2 cellular contexts compared by ENCODE assay signal in the genomic region with DNA sequence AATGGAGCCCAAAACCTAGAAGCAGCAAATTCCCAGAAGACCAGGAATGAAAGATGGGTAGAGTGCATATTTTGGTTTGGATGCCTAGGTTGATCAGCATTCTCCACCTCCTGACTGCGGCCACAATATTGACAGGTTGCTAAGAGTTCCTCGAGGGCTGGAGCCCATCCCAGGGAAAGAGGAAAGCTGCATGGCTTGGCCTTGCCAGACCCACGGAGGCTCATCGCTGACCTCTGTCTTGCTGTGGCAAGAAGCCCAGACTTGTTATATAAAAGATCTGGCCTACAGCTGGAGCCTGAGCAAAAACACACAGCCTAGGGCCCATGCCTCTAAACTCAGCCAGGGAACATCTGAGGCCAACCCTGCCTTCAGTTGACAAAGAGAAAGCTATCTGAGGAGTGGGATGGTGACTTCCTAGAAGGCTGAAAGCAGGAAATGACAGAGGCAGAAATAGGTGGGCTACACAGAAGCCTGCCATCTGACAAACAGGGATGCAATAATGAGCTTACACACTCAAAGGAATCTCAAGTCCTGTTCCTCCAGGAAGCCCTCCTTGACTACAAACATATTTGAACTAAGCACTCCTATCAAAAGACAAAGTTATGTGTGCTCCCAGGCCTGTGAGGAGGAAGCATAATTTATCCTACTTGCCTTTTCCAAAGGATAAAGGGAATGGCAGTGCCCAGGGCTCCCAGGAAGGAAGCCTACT.
TF ChIP-seq lines count a peak whose summit lies in the region.

No MANE protein-coding gene starts in this region.

TF ChIP-seq in liver, 16 proteins besides CTCF, POLR2A, EP300 and RAD21:
- peak; percentile 64 for TF ChIP-seq YY1 (IDR thresholded peaks at IDR 0.05)
- TF ChIP-seq, protein P1, sequence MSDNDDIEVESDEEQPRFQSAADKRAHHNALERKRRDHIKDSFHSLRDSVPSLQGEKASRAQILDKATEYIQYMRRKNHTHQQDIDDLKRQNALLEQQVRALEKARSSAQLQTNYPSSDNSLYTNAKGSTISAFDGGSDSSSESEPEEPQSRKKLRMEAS (IDR thresholded peaks at IDR 0.05), result no peak
- no peak for TF ChIP-seq JUND (IDR thresholded peaks at IDR 0.05)
- peak; percentile 51 to 59 for TF ChIP-seq HNF4A (conservative IDR thresholded peaks at IDR 0.05)
- no peak for TF ChIP-seq HNF4G (IDR thresholded peaks at IDR 0.05)
- TF ChIP-seq FOXA1 (IDR thresholded peaks at IDR 0.05), result no peak
- TF ChIP-seq, protein P2, sequence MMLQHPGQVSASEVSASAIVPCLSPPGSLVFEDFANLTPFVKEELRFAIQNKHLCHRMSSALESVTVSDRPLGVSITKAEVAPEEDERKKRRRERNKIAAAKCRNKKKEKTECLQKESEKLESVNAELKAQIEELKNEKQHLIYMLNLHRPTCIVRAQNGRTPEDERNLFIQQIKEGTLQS (IDR thresholded peaks at IDR 0.05), result no peak
- TF ChIP-seq, protein P3, sequence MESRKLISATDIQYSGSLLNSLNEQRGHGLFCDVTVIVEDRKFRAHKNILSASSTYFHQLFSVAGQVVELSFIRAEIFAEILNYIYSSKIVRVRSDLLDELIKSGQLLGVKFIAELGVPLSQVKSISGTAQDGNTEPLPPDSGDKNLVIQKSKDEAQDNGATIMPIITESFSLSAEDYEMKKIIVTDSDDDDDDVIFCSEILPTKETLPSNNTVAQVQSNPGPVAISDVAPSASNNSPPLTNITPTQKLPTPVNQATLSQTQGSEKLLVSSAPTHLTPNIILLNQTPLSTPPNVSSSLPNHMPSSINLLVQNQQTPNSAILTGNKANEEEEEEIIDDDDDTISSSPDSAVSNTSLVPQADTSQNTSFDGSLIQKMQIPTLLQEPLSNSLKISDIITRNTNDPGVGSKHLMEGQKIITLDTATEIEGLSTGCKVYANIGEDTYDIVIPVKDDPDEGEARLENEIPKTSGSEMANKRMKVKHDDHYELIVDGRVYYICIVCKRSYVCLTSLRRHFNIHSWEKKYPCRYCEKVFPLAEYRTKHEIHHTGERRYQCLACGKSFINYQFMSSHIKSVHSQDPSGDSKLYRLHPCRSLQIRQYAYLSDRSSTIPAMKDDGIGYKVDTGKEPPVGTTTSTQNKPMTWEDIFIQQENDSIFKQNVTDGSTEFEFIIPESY (IDR thresholded peaks at IDR 0.05), result no peak
- peak; percentile 81 to 84 for TF ChIP-seq RXRA (IDR thresholded peaks at IDR 0.05)
- TF ChIP-seq TAF1 (conservative IDR thresholded peaks at IDR 0.05), result no peak
- TF ChIP-seq, protein P4, sequence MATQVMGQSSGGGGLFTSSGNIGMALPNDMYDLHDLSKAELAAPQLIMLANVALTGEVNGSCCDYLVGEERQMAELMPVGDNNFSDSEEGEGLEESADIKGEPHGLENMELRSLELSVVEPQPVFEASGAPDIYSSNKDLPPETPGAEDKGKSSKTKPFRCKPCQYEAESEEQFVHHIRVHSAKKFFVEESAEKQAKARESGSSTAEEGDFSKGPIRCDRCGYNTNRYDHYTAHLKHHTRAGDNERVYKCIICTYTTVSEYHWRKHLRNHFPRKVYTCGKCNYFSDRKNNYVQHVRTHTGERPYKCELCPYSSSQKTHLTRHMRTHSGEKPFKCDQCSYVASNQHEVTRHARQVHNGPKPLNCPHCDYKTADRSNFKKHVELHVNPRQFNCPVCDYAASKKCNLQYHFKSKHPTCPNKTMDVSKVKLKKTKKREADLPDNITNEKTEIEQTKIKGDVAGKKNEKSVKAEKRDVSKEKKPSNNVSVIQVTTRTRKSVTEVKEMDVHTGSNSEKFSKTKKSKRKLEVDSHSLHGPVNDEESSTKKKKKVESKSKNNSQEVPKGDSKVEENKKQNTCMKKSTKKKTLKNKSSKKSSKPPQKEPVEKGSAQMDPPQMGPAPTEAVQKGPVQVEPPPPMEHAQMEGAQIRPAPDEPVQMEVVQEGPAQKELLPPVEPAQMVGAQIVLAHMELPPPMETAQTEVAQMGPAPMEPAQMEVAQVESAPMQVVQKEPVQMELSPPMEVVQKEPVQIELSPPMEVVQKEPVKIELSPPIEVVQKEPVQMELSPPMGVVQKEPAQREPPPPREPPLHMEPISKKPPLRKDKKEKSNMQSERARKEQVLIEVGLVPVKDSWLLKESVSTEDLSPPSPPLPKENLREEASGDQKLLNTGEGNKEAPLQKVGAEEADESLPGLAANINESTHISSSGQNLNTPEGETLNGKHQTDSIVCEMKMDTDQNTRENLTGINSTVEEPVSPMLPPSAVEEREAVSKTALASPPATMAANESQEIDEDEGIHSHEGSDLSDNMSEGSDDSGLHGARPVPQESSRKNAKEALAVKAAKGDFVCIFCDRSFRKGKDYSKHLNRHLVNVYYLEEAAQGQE (IDR thresholded peaks at IDR 0.05), result no peak
- peak; percentile 97 for TF ChIP-seq NR2F2 (IDR thresholded peaks at IDR 0.05)
- peak; percentile 69 for TF ChIP-seq SP1 (IDR thresholded peaks at IDR 0.05)

TF ChIP-seq in HepG2, 621 proteins besides CTCF, POLR2A, EP300 and RAD21:
- TF ChIP-seq, protein P5, sequence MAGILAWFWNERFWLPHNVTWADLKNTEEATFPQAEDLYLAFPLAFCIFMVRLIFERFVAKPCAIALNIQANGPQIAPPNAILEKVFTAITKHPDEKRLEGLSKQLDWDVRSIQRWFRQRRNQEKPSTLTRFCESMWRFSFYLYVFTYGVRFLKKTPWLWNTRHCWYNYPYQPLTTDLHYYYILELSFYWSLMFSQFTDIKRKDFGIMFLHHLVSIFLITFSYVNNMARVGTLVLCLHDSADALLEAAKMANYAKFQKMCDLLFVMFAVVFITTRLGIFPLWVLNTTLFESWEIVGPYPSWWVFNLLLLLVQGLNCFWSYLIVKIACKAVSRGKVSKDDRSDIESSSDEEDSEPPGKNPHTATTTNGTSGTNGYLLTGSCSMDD (CRISPR knock-in tag; IDR thresholded peaks at IDR 0.05), result no peak
- no peak for TF ChIP-seq NR2C2 (CRISPR knock-in tag; IDR thresholded peaks at IDR 0.05; ENCODE audit: borderline replicate concordance)
- TF ChIP-seq ZNF317 (CRISPR knock-in tag; IDR thresholded peaks at IDR 0.05), result no peak
- TF ChIP-seq SNRNP70 (IDR thresholded peaks at IDR 0.05; ENCODE audit: low read depth, low read length), result no peak
- TF ChIP-seq ZNF382 (CRISPR knock-in tag; IDR thresholded peaks at IDR 0.05; ENCODE audit: borderline replicate concordance), result no peak
- TF ChIP-seq ZNF619 (CRISPR knock-in tag; IDR thresholded peaks at IDR 0.05), result no peak
- no peak for TF ChIP-seq SOX5 (CRISPR knock-in tag; IDR thresholded peaks at IDR 0.05; ENCODE audit: borderline replicate concordance)
- no peak for TF ChIP-seq THYN1 (CRISPR knock-in tag; IDR thresholded peaks at IDR 0.05; ENCODE audit: borderline replicate concordance, low read depth)
- no peak for TF ChIP-seq ZNF136 (CRISPR knock-in tag; IDR thresholded peaks at IDR 0.05; ENCODE audit: low read depth)
- TF ChIP-seq ZNF329 (CRISPR knock-in tag; IDR thresholded peaks at IDR 0.05; ENCODE audit: low read depth), result no peak
- TF ChIP-seq, protein P6, sequence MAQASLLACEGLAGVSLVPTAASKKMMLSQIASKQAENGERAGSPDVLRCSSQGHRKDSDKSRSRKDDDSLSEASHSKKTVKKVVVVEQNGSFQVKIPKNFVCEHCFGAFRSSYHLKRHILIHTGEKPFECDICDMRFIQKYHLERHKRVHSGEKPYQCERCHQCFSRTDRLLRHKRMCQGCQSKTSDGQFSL (CRISPR knock-in tag; IDR thresholded peaks at IDR 0.05), result no peak
- no peak for TF ChIP-seq TARDBP (CRISPR knock-in tag; IDR thresholded peaks at IDR 0.05)
- TF ChIP-seq BCL6 (CRISPR knock-in tag; IDR thresholded peaks at IDR 0.05), result no peak
- no peak for TF ChIP-seq ZNF446 (CRISPR knock-in tag; IDR thresholded peaks at IDR 0.05)
- TF ChIP-seq ZNF75D (CRISPR knock-in tag; IDR thresholded peaks at IDR 0.05; ENCODE audit: borderline replicate concordance), result no peak
- no peak for TF ChIP-seq ZNF335 (CRISPR knock-in tag; IDR thresholded peaks at IDR 0.05)
- TF ChIP-seq, protein P7, sequence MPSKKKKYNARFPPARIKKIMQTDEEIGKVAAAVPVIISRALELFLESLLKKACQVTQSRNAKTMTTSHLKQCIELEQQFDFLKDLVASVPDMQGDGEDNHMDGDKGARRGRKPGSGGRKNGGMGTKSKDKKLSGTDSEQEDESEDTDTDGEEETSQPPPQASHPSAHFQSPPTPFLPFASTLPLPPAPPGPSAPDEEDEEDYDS (CRISPR knock-in tag; IDR thresholded peaks at IDR 0.05), result no peak
- TF ChIP-seq ZNF17 (CRISPR knock-in tag; IDR thresholded peaks at IDR 0.05), result no peak
